Comparison of ENCODE assay signal across 23 cellular contexts in genomic region chr14:104368751-104369100, GRCh38.
"Had no signal": no experiment of that assay in that cellular context is flagged by ENCODE, and none has a peak within 500 bp of the region (broad histone marks: within the 10 kb centered on the region; RNA-seq: fewer than 3 reads in every experiment).

No MANE protein-coding gene starts in this region.

- DNase-seq: effector CD4-positive, alpha-beta T cell; endodermal cell; erythroblast; foreskin keratinocyte; mesenchymal stem cell; midbrain; spleen; stimulated activated CD4-positive, alpha-beta T cell treated with anti-CD3 and anti-CD28 coated beads, Interleukin-15, amount 100 ng/mL, for 24 hours; stimulated activated CD4-positive, alpha-beta T cell treated with anti-CD3 and anti-CD28 coated beads, Interleukin-1b, Interleukin-23, amount 100 ng/mL, for 48 hours; stimulated activated CD4-positive, alpha-beta T cell treated with anti-CD3 and anti-CD28 coated beads, Interleukin-4, amount 100 ng/mL, for 24 hours; tibial artery had no signal

- H3K9me3 Mint-ChIP-seq: endodermal cell; natural killer cell treated with Interleukin-12 subunit alpha and Interleukin-12 subunit beta and Interleukin-15 and Interleukin-18, amount 100 ng/mL, for 72 hours; stimulated activated naive CD8-positive, alpha-beta T cell treated with anti-CD3 and anti-CD28 coated beads, Interleukin-15, Interleukin-2, amounts not matched to agents 100 ng/mL and 50 ng/mL, for 24 hours had no signal

- H3K36me3 ChIP-seq: spleen, tibial artery, upper lobe of left lung, vagina had no signal

- H3K27ac Mint-ChIP-seq: endodermal cell; natural killer cell treated with Interleukin-12 subunit alpha and Interleukin-12 subunit beta and Interleukin-15 and Interleukin-18, amount 100 ng/mL, for 72 hours; stimulated activated memory B cell treated with anti-CD40 and anti-IgM and Interleukin-4, amounts not matched to agents 10 μg/mL and 1 μg/mL and 100 μg/mL, for 72 hours; stimulated activated naive CD8-positive, alpha-beta T cell treated with anti-CD3 and anti-CD28 coated beads, Interleukin-15, Interleukin-2, amounts not matched to agents 100 ng/mL and 50 ng/mL, for 24 hours had no signal

- H3K27me3 Mint-ChIP-seq: stimulated activated naive CD8-positive, alpha-beta T cell treated with anti-CD3 and anti-CD28 coated beads, Interleukin-15, Interleukin-2, amounts not matched to agents 100 ng/mL and 50 ng/mL, for 24 hours had no signal

- H3K27me3 ChIP-seq: foreskin keratinocyte, hepatocyte, upper lobe of left lung, vagina had no signal

- FAIRE-seq: endothelial cell of umbilical vein had no signal

- H3K27ac ChIP-seq: coronary artery, foreskin keratinocyte, hepatocyte, parathyroid adenoma, psoas muscle, spleen, tibial artery, upper lobe of left lung, vagina had no signal

- ATAC-seq: foreskin keratinocyte; natural killer cell treated with Interleukin-12 subunit alpha and Interleukin-12 subunit beta and Interleukin-15 and Interleukin-18, amount 100 ng/mL, for 72 hours; psoas muscle; sciatic nerve; stimulated activated memory B cell treated with anti-CD40 and anti-IgM and Interleukin-4, amounts not matched to agents 10 μg/mL and 1 μg/mL and 100 μg/mL, for 72 hours had no signal

- H3K9me3 ChIP-seq: psoas muscle, upper lobe of left lung, vagina had no signal

- H3K4me1 Mint-ChIP-seq: endodermal cell; stimulated activated memory B cell treated with anti-CD40 and anti-IgM and Interleukin-4, amounts not matched to agents 10 μg/mL and 1 μg/mL and 100 μg/mL, for 72 hours had no signal

- H3K36me3 Mint-ChIP-seq: natural killer cell treated with Interleukin-12 subunit alpha and Interleukin-12 subunit beta and Interleukin-15 and Interleukin-18, amount 100 ng/mL, for 72 hours; stimulated activated memory B cell treated with anti-CD40 and anti-IgM and Interleukin-4, amounts not matched to agents 10 μg/mL and 1 μg/mL and 100 μg/mL, for 72 hours had no signal

- H3K4me3 ChIP-seq: coronary artery, hepatocyte, lung, psoas muscle, spleen, tibial artery, upper lobe of left lung, vagina had no signal

- H3K4me1 ChIP-seq: foreskin keratinocyte, parathyroid adenoma, psoas muscle, tibial artery, upper lobe of left lung, vagina had no signal

- H3K4me3 Mint-ChIP-seq: endodermal cell; natural killer cell treated with Interleukin-12 subunit alpha and Interleukin-12 subunit beta and Interleukin-15 and Interleukin-18, amount 100 ng/mL, for 72 hours; stimulated activated memory B cell treated with anti-CD40 and anti-IgM and Interleukin-4, amounts not matched to agents 10 μg/mL and 1 μg/mL and 100 μg/mL, for 72 hours; stimulated activated naive CD8-positive, alpha-beta T cell treated with anti-CD3 and anti-CD28 coated beads, Interleukin-15, Interleukin-2, amounts not matched to agents 100 ng/mL and 50 ng/mL, for 24 hours had no signal
